In genomic region chr10:92418891-92419290, GRCh38 we compare ENCODE assay signal across 30 cellular contexts.
"Had no signal": no experiment of that assay in that cellular context is flagged by ENCODE, and none has a peak within 500 bp of the region (broad histone marks: within the 10 kb centered on the region; RNA-seq: fewer than 3 reads in every experiment).

No MANE protein-coding gene starts in this region.

- H3K27ac Mint-ChIP-seq: naive B cell; natural killer cell treated with Interleukin-12 subunit alpha and Interleukin-12 subunit beta and Interleukin-15 and Interleukin-18, amount 100 ng/mL, for 72 hours; nephron progenitor cell; progenitor cell of endocrine pancreas; stimulated activated effector memory CD8-positive, alpha-beta T cell treated with anti-CD3 and anti-CD28 coated beads, Interleukin-12 subunit alpha, Interleukin-12 subunit beta, amount 100 ng/mL, for 72 hours; stimulated activated naive B cell treated with anti-CD40 and anti-IgM and Interleukin-4, amounts not matched to agents 10 μg/mL and 1 μg/mL and 100 μg/mL, for 72 hours; stimulated activated naive CD8-positive, alpha-beta T cell treated with anti-CD3 and anti-CD28 coated beads, Interleukin-15, Interleukin-2, amounts not matched to agents 100 ng/mL and 50 ng/mL, for 24 hours had no signal

- DNase-seq: naive B cell; naive thymus-derived CD8-positive, alpha-beta T cell; nephron progenitor cell; nucleus accumbens; ovary; posterior cingulate gyrus; psoas muscle; right cardiac atrium; sigmoid colon; small intestine; stimulated activated CD4-positive, alpha-beta T cell treated with anti-CD3 and anti-CD28 coated beads, Interleukin-15, amount 100 ng/mL, for 24 hours; stimulated activated CD4-positive, alpha-beta T cell treated with anti-CD3 and anti-CD28 coated beads, Interleukin-2, amount 100 ng/mL, for 24 hours; stimulated activated CD4-positive, alpha-beta T cell treated with anti-CD3 and anti-CD28 coated beads, Interleukin-2, amount 100 ng/mL, for 48 hours; stimulated activated CD4-positive, alpha-beta T cell treated with anti-CD3 and anti-CD28 coated beads, Interleukin-4, amount 100 ng/mL, for 24 hours; stimulated activated naive B cell treated with anti-CD40 and anti-IgM and Interleukin-4, amounts not matched to agents 10 μg/mL and 1 μg/mL and 100 μg/mL, for 72 hours; stimulated activated naive CD4-positive, alpha-beta T cell treated with Interleukin-2 at 50 U/mL for 16 hours; stomach; thyroid gland; upper lobe of left lung; uterus had no signal

- H3K4me1 Mint-ChIP-seq: nephron progenitor cell, neural crest cell had no signal

- H3K9ac ChIP-seq: parathyroid adenoma had no signal

- H3K4me3 Mint-ChIP-seq: naive thymus-derived CD8-positive, alpha-beta T cell; natural killer cell treated with Interleukin-12 subunit alpha and Interleukin-12 subunit beta and Interleukin-15 and Interleukin-18, amount 100 ng/mL, for 72 hours; nephron progenitor cell; neural crest cell; stimulated activated effector memory CD8-positive, alpha-beta T cell treated with anti-CD3 and anti-CD28 coated beads, Interleukin-12 subunit alpha, Interleukin-12 subunit beta, amount 100 ng/mL, for 72 hours; stimulated activated naive B cell treated with anti-CD40 and anti-IgM and Interleukin-4, amounts not matched to agents 10 μg/mL and 1 μg/mL and 100 μg/mL, for 72 hours; stimulated activated naive CD8-positive, alpha-beta T cell treated with anti-CD3 and anti-CD28 coated beads, Interleukin-15, Interleukin-2, amounts not matched to agents 100 ng/mL and 50 ng/mL, for 24 hours had no signal

- H3K27ac ChIP-seq: neutrophil, ovary, parathyroid adenoma, psoas muscle, right lobe of liver, sigmoid colon, stomach, thoracic aorta, thyroid gland, tibial nerve, upper lobe of left lung, uterus had no signal

- H2AFZ ChIP-seq: parathyroid adenoma had no signal

- H3K36me3 ChIP-seq: neutrophil, ovary, right lobe of liver, sigmoid colon, stomach, thoracic aorta, thyroid gland, tibial nerve, upper lobe of left lung, uterus had no signal

- ATAC-seq: naive thymus-derived CD8-positive, alpha-beta T cell; natural killer cell treated with Interleukin-12 subunit alpha and Interleukin-12 subunit beta and Interleukin-15 and Interleukin-18, amount 100 ng/mL, for 72 hours; stimulated activated effector memory CD8-positive, alpha-beta T cell treated with anti-CD3 and anti-CD28 coated beads, Interleukin-12 subunit alpha, Interleukin-12 subunit beta, amount 100 ng/mL, for 72 hours; stimulated activated naive B cell treated with anti-CD40 and anti-IgM and Interleukin-4, amounts not matched to agents 10 μg/mL and 1 μg/mL and 100 μg/mL, for 72 hours had no signal

- H3K36me3 Mint-ChIP-seq: stimulated activated effector memory CD8-positive, alpha-beta T cell treated with anti-CD3 and anti-CD28 coated beads, Interleukin-12 subunit alpha, Interleukin-12 subunit beta, amount 100 ng/mL, for 72 hours; stimulated activated naive B cell treated with anti-CD40 and anti-IgM and Interleukin-4, amounts not matched to agents 10 μg/mL and 1 μg/mL and 100 μg/mL, for 72 hours had no signal

- H3K9me3 Mint-ChIP-seq: natural killer cell treated with Interleukin-12 subunit alpha and Interleukin-12 subunit beta and Interleukin-15 and Interleukin-18, amount 100 ng/mL, for 72 hours had no signal

- H3K27me3 ChIP-seq: ovary, thyroid gland, upper lobe of left lung, uterus had no signal

- H3K4me1 ChIP-seq: parathyroid adenoma, uterus had no signal

- H3K79me2 ChIP-seq: parathyroid adenoma had no signal

- H3K9me3 ChIP-seq: neutrophil, ovary, psoas muscle, right lobe of liver, thoracic aorta, thyroid gland, upper lobe of left lung, uterus had no signal

- H3K4me3 ChIP-seq: ovary, psoas muscle, right lobe of liver, sigmoid colon, stomach, thoracic aorta, thyroid gland, tibial nerve, upper lobe of left lung, uterus had no signal
